11 cellular contexts compared by ENCODE assay signal in genomic region chr1:224726783-224727182, GRCh38.
DNase-seq lines count a peak whose midpoint lies in the region; ATAC-seq, FAIRE-seq and TF ChIP-seq lines count a peak whose summit lies in the region.
"Had no signal": no experiment of that assay in that cellular context is flagged by ENCODE, and none has a peak within 500 bp of the region (broad histone marks: within the 10 kb centered on the region; RNA-seq: fewer than 3 reads in every experiment).

No MANE protein-coding gene starts in this region.

- H3K27ac ChIP-seq in astrocyte (ENCODE audit: low read depth, low read length) (peak overlapping the region; percentile 84), lung (ENCODE audit: low read depth in 1 of 2, low read length in 1 of 2) (no peak overlapping the region)

- no peaks in the 10 kb centered on the region for H3K9me3 Mint-ChIP-seq in astrocyte (ENCODE audit: unreplicated experiment)
- H3K9me3 Mint-ChIP-seq in activated CD4-positive, alpha-beta memory T cell treated with anti-CD3 and anti-CD28 coated beads, Interleukin-2, amount 10 ng/mL, durations not matched to agents 7 days and 5 days: no peaks in the 10 kb centered on the region
- H3K9me3 Mint-ChIP-seq: CD8-positive, alpha-beta T cell; T-helper 1 cell treated with Interleukin-12 subunit alpha and Interleukin-12 subunit beta and Interleukin-4 antibody, amounts not matched to agents 30 μg/mL and 1 μg/mL, for 36 hours had no signal

- H3K27me3 ChIP-seq in astrocyte (ENCODE audit: insufficient read depth, low read length) (no peaks in the 10 kb centered on the region), lung (ENCODE audit: control insufficient read depth, insufficient read depth) (no peaks in the 10 kb centered on the region)

- CTCF ChIA-PET in activated CD4-positive, alpha-beta memory T cell treated with anti-CD3 and anti-CD28 coated beads, Interleukin-2, amount 10 ng/mL, durations not matched to agents 7 days and 5 days (lab: Charles Lee): interaction anchor here (1.0 kb wide), 2 partner anchors 17 to 213 kb away, joined by 3 read pairs; no protein-coding TSS in a partner anchor

- no peaks in the 10 kb centered on the region for H3K9me3 ChIP-seq in astrocyte (ENCODE audit: insufficient read depth, low read depth, low read length)
- H3K9me3 ChIP-seq in lung (ENCODE audit: control insufficient read depth in 2 of 2, insufficient read depth in 1 of 2, low read length in 1 of 2): no peaks in the 10 kb centered on the region

- peak overlapping the region; percentile 69 for H3K4me3 Mint-ChIP-seq in astrocyte (ENCODE audit: unreplicated experiment)
- no peak overlapping the region for H3K4me3 Mint-ChIP-seq in activated CD4-positive, alpha-beta memory T cell treated with anti-CD3 and anti-CD28 coated beads, Interleukin-2, amount 10 ng/mL, durations not matched to agents 7 days and 5 days
- H3K4me3 Mint-ChIP-seq: CD8-positive, alpha-beta T cell; T-helper 1 cell treated with Interleukin-12 subunit alpha and Interleukin-12 subunit beta and Interleukin-4 antibody, amounts not matched to agents 30 μg/mL and 1 μg/mL, for 36 hours had no signal

- no peaks in the 10 kb centered on the region for H3K36me3 Mint-ChIP-seq in astrocyte (ENCODE audit: low read depth, unreplicated experiment)
- no peaks in the 10 kb centered on the region for H3K36me3 Mint-ChIP-seq in activated CD4-positive, alpha-beta memory T cell treated with anti-CD3 and anti-CD28 coated beads, Interleukin-2, amount 10 ng/mL, durations not matched to agents 7 days and 5 days (ENCODE audit: low read depth)
- H3K36me3 Mint-ChIP-seq: CD8-positive, alpha-beta T cell had no signal

- POLR2A ChIA-PET in activated CD4-positive, alpha-beta memory T cell treated with anti-CD3 and anti-CD28 coated beads, Interleukin-2, amount 10 ng/mL, durations not matched to agents 7 days and 5 days (lab: Charles Lee): no interaction called here

- ATAC-seq in lung (ENCODE audit: insufficient read depth, low FRiP score): peak; percentile 44
- ATAC-seq: CD8-positive, alpha-beta T cell had no signal

- 75 to 76% methylated on average over 6 of the region's 6 CpGs for WGBS in lung, 2 donors

- peak overlapping the region; percentile 38 for H2AFZ ChIP-seq in astrocyte (ENCODE audit: low read depth, low read length)

- no peak overlapping the region for H3K4me3 ChIP-seq in astrocyte (ENCODE audit: insufficient read depth, low read depth, low read length)
- no peak overlapping the region for H3K4me3 ChIP-seq in lung

- H3K36me3 ChIP-seq in astrocyte (ENCODE audit: insufficient read depth, low read length): no peaks in the 10 kb centered on the region
- no peaks in the 10 kb centered on the region for H3K36me3 ChIP-seq in lung (ENCODE audit: control insufficient read depth in 2 of 2, insufficient read depth in 2 of 2, low read length in 2 of 2)

- H3K79me2 ChIP-seq in astrocyte (ENCODE audit: insufficient read depth, low read length): peaks cover 27% of the 10 kb centered on the region

- H3K4me1 ChIP-seq in astrocyte (ENCODE audit: insufficient read depth, low read length): peaks cover 15% of the 10 kb centered on the region
- no peaks in the 10 kb centered on the region for H3K4me1 ChIP-seq in lung (ENCODE audit: control insufficient read depth in 2 of 2, insufficient read depth in 2 of 2, low read length in 2 of 2)

- no peaks in the 10 kb centered on the region for H4K20me1 ChIP-seq in astrocyte (ENCODE audit: insufficient read depth, low read length)

- TF ChIP-seq CTCF in astrocyte (IDR thresholded peaks at IDR 0.05; ENCODE audit: insufficient read depth, low read depth, low read length) (no peak), lung (IDR thresholded peaks at IDR 0.05; ENCODE audit: control extremely low read depth, extremely low read depth) (no peak)

- DNase-seq in A172 (ENCODE audit: low spot score) (peak; percentile 92), HS-27A (ENCODE audit: low read depth) (peak; percentile 77), astrocyte (ENCODE audit: low read depth) (peak; percentile 96), lung (ENCODE audit: low spot score) (no peak), ureter (ENCODE audit: low spot score) (no peak), SW 1271 (lab: John Stamatoyannopoulos, UW) (no peak)
- DNase-seq in activated CD4-positive, alpha-beta memory T cell treated with anti-CD3 and anti-CD28 coated beads, Interleukin-2, amount 10 ng/mL, durations not matched to agents 7 days and 5 days: no peak
- no peak for DNase-seq in effector CD8-positive, alpha-beta T cell (lab: John Stamatoyannopoulos, UW)
- DNase-seq: CD8-positive, alpha-beta T cell had no signal

- peak overlapping the region; percentile 67 for H3K4me2 ChIP-seq in astrocyte (ENCODE audit: low read length)

- H3K27me3 Mint-ChIP-seq in astrocyte (ENCODE audit: low read depth, unreplicated experiment): peaks cover 2% of the 10 kb centered on the region
- H3K27me3 Mint-ChIP-seq in activated CD4-positive, alpha-beta memory T cell treated with anti-CD3 and anti-CD28 coated beads, Interleukin-2, amount 10 ng/mL, durations not matched to agents 7 days and 5 days: peaks cover 5% of the 10 kb centered on the region

- peaks cover 27% of the 10 kb centered on the region for H3K4me1 Mint-ChIP-seq in astrocyte (ENCODE audit: low read depth, unreplicated experiment)
- peaks cover 1% of the 10 kb centered on the region for H3K4me1 Mint-ChIP-seq in activated CD4-positive, alpha-beta memory T cell treated with anti-CD3 and anti-CD28 coated beads, Interleukin-2, amount 10 ng/mL, durations not matched to agents 7 days and 5 days

- H3K9ac ChIP-seq in astrocyte (ENCODE audit: low read length): peak overlapping the region; percentile 62

- peak overlapping the region; percentile 100 for H3K27ac Mint-ChIP-seq in astrocyte (ENCODE audit: unreplicated experiment)
- H3K27ac Mint-ChIP-seq in activated CD4-positive, alpha-beta memory T cell treated with anti-CD3 and anti-CD28 coated beads, Interleukin-2, amount 10 ng/mL, durations not matched to agents 7 days and 5 days: no peak overlapping the region
- H3K27ac Mint-ChIP-seq: CD8-positive, alpha-beta T cell; T-helper 1 cell treated with Interleukin-12 subunit alpha and Interleukin-12 subunit beta and Interleukin-4 antibody, amounts not matched to agents 30 μg/mL and 1 μg/mL, for 36 hours had no signal

- peak; percentile 74 for FAIRE-seq in astrocyte (lab: Jason Lieb, UNC)
- FAIRE-seq: islet of Langerhans had no signal

Comparison
In these comparisons a context has a peak if more than half of its experiments do, and no peak if none do; other contexts are left out.
1. DNase-seq: peak in A172 (single experiment), HS-27A (single experiment) and astrocyte (single experiment); none in lung (single experiment), activated CD4-positive, alpha-beta memory T cell treated with anti-CD3 and anti-CD28 coated beads, Interleukin-2, amount 10 ng/mL, durations not matched to agents 7 days and 5 days (single experiment), ureter (single experiment), effector CD8-positive, alpha-beta T cell (single experiment) and SW 1271 (0 of 2).